15 cellular contexts compared by ENCODE assay signal in the genomic region with DNA sequence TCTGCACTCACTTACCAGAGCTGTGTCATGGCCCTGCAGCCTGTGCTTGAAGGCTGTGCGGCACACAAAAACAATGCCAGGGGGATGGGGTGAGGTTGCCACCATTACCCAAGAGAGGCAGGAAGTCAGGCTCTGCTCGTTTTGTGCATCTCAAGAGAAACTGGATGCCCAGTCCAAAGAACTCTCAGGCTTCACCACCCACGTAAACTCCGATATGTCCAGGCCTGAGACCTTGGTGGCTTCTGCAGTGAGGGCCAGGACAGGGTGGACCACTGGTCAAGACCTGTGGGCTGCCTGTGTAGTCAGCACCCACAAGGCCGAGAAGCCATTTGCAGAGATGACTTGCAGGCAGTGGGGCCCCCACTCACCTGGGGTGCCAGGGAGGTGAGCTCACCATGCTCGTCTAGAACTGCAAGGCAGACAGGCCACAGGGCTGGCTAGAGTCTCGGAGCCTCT. TPM values are rescaled to one million over a fixed set of nuclear protein-coding genes. Genes with fewer than 3 reads are reported as not detected.
"Had no signal": no experiment of that assay in that cellular context is flagged by ENCODE, and none has a peak within 500 bp of the region (broad histone marks: within the 10 kb centered on the region; RNA-seq: fewer than 3 reads in every experiment).

No MANE protein-coding gene starts in this region.

- ATAC-seq: lower lobe of right lung; natural killer cell; stimulated activated naive B cell treated with anti-CD40 and anti-IgM and Interleukin-4, amounts not matched to agents 10 μg/mL and 1 μg/mL and 100 μg/mL, for 72 hours had no signal

- H3K27me3 ChIP-seq: cardiac muscle cell, foreskin keratinocyte, hepatocyte had no signal

- H3K27ac Mint-ChIP-seq: activated CD4-positive, alpha-beta memory T cell treated with anti-CD3 and anti-CD28 coated beads, Interleukin-2, amount 10 ng/mL, durations not matched to agents 7 days and 5 days; activated naive CD4-positive, alpha-beta T cell treated with anti-CD3 and anti-CD28 coated beads, Interleukin-2, amount 50 U/mL, for 24 hours; natural killer cell; stimulated activated naive B cell treated with anti-CD40 and anti-IgM and Interleukin-4, amounts not matched to agents 10 μg/mL and 1 μg/mL and 100 μg/mL, for 72 hours; T-helper 2 cell treated with Interferon-gamma antibody and Interleukin-4, amounts not matched to agents 5 μg/mL and 100 μg/mL, for 36 hours; WTC11 had no signal

- H3K36me3 ChIP-seq: cardiac muscle cell, lower lobe of right lung, sigmoid colon had no signal

- H3K4me3 ChIP-seq: cardiac muscle cell, hepatocyte, lower lobe of right lung, sigmoid colon had no signal

- H3K4me3 Mint-ChIP-seq: activated CD4-positive, alpha-beta memory T cell treated with anti-CD3 and anti-CD28 coated beads, Interleukin-2, amount 10 ng/mL, durations not matched to agents 7 days and 5 days; activated naive CD4-positive, alpha-beta T cell treated with anti-CD3 and anti-CD28 coated beads, Interleukin-2, amount 50 U/mL, for 24 hours; natural killer cell; stimulated activated naive B cell treated with anti-CD40 and anti-IgM and Interleukin-4, amounts not matched to agents 10 μg/mL and 1 μg/mL and 100 μg/mL, for 72 hours; T-helper 2 cell treated with Interferon-gamma antibody and Interleukin-4, amounts not matched to agents 5 μg/mL and 100 μg/mL, for 36 hours; WTC11 had no signal

- H3K79me2 ChIP-seq: hepatocyte had no signal

- H3K9me3 ChIP-seq: lower lobe of right lung, sigmoid colon had no signal

- H3K4me1 ChIP-seq: lower lobe of right lung had no signal

- H3K9me3 Mint-ChIP-seq: activated CD4-positive, alpha-beta memory T cell treated with anti-CD3 and anti-CD28 coated beads, Interleukin-2, amount 10 ng/mL, durations not matched to agents 7 days and 5 days; activated naive CD4-positive, alpha-beta T cell treated with anti-CD3 and anti-CD28 coated beads, Interleukin-2, amount 50 U/mL, for 24 hours; natural killer cell; stimulated activated naive B cell treated with anti-CD40 and anti-IgM and Interleukin-4, amounts not matched to agents 10 μg/mL and 1 μg/mL and 100 μg/mL, for 72 hours; T-helper 2 cell treated with Interferon-gamma antibody and Interleukin-4, amounts not matched to agents 5 μg/mL and 100 μg/mL, for 36 hours had no signal

- H3K4me1 Mint-ChIP-seq: activated naive CD4-positive, alpha-beta T cell treated with anti-CD3 and anti-CD28 coated beads, Interleukin-2, amount 50 U/mL, for 24 hours; natural killer cell; stimulated activated naive B cell treated with anti-CD40 and anti-IgM and Interleukin-4, amounts not matched to agents 10 μg/mL and 1 μg/mL and 100 μg/mL, for 72 hours had no signal

- H3K27me3 Mint-ChIP-seq: activated CD4-positive, alpha-beta memory T cell treated with anti-CD3 and anti-CD28 coated beads, Interleukin-2, amount 10 ng/mL, durations not matched to agents 7 days and 5 days; activated naive CD4-positive, alpha-beta T cell treated with anti-CD3 and anti-CD28 coated beads, Interleukin-2, amount 50 U/mL, for 24 hours had no signal

- H2AFZ ChIP-seq: hepatocyte had no signal

- H3K36me3 Mint-ChIP-seq: activated naive CD4-positive, alpha-beta T cell treated with anti-CD3 and anti-CD28 coated beads, Interleukin-2, amount 50 U/mL, for 24 hours; natural killer cell; stimulated activated naive B cell treated with anti-CD40 and anti-IgM and Interleukin-4, amounts not matched to agents 10 μg/mL and 1 μg/mL and 100 μg/mL, for 72 hours; WTC11 had no signal

- DNase-seq: activated CD4-positive, alpha-beta T cell treated with anti-CD3 and anti-CD28 coated beads for 4 hours; activated gamma-delta T cell; lower lobe of right lung; natural killer cell; sigmoid colon; stimulated activated naive B cell treated with anti-CD40 and anti-IgM and Interleukin-4, amounts not matched to agents 10 μg/mL and 1 μg/mL and 100 μg/mL, for 72 hours had no signal

- H3K4me2 ChIP-seq: hepatocyte had no signal

- H3K27ac ChIP-seq: cardiac muscle cell, epithelial cell of prostate, foreskin keratinocyte, hepatocyte, lower lobe of right lung, sigmoid colon had no signal

RNA-seq across cellular contexts. Expression of gene EBF3, which starts 54.7 kb away (rescaled TPM):
- total RNA-seq: activated CD4-positive, alpha-beta memory T cell treated with anti-CD3 and anti-CD28 coated beads, Interleukin-2, amount 10 ng/mL, durations not matched to agents 7 days and 5 days; chondrocyte; natural killer cell had no signal
